ENCODE assay signal across 14 cellular contexts in genomic region chr3:65027335-65027734, GRCh38.
DNase-seq lines count a peak whose midpoint lies in the region; TF ChIP-seq lines count a peak whose summit lies in the region.
"Had no signal": no experiment of that assay in that cellular context is flagged by ENCODE, and none has a peak within 500 bp of the region (broad histone marks: within the 10 kb centered on the region; RNA-seq: fewer than 3 reads in every experiment).

No MANE protein-coding gene starts in this region.

- no peak overlapping the region for H4K5ac ChIP-seq in H9 (ENCODE audit: insufficient read length, low read depth, low read length)
- no peak overlapping the region for H4K5ac ChIP-seq in mesendoderm (ENCODE audit: low read length)

- no peaks in the 10 kb centered on the region for H3K79me2 ChIP-seq in H9 (ENCODE audit: insufficient read depth, low read length)
- no peaks in the 10 kb centered on the region for H3K79me2 ChIP-seq in mesendoderm (ENCODE audit: control insufficient read depth, insufficient read depth, low read length)

- H2BK5ac ChIP-seq in H9 (ENCODE audit: insufficient read length, low read length) (no peak overlapping the region), mesendoderm (ENCODE audit: low read length) (no peak overlapping the region)

- H2BK15ac ChIP-seq in H9 (ENCODE audit: low read depth, low read length) (no peak overlapping the region), mesendoderm (replicated peaks; ENCODE audit: low read depth) (no peak overlapping the region)

- H3K18ac ChIP-seq in H9 (ENCODE audit: insufficient read length, low read depth, low read length) (no peak overlapping the region), mesendoderm (ENCODE audit: low read length) (no peak overlapping the region)

- TF ChIP-seq CTCF in H9 (conservative IDR thresholded peaks at IDR 0.05) (no peak), chondrocyte (IDR thresholded peaks at IDR 0.05) (no peak), progenitor cell of endocrine pancreas (IDR thresholded peaks at IDR 0.05; ENCODE audit: unreplicated experiment) (no peak)

- no peak overlapping the region for H3K4me3 Mint-ChIP-seq in H9
- no peak overlapping the region for H3K4me3 Mint-ChIP-seq in chondrocyte (ENCODE audit: unreplicated experiment)
- H3K4me3 Mint-ChIP-seq in progenitor cell of endocrine pancreas (ENCODE audit: low read depth), result no peak overlapping the region
- no peak overlapping the region for H3K4me3 Mint-ChIP-seq in activated naive CD8-positive, alpha-beta T cell treated with anti-CD3 and anti-CD28 coated beads for 36 hours
- H3K4me3 Mint-ChIP-seq: CD8-positive, alpha-beta memory T cell had no signal

- H2BK120ac ChIP-seq in H9 (ENCODE audit: low read depth, low read length, poor library complexity, severe bottlenecking), result no peak overlapping the region
- no peak overlapping the region for H2BK120ac ChIP-seq in mesendoderm (ENCODE audit: low read depth, low read length)

- H3K56ac ChIP-seq in H9 (ENCODE audit: insufficient read length, low read depth, low read length) (no peak overlapping the region), mesendoderm (ENCODE audit: low read length) (no peak overlapping the region)

- no peak overlapping the region for H3K4me3 ChIP-seq in mesendoderm (ENCODE audit: low read length)
- H3K4me3 ChIP-seq: BLaER1 had no signal

- H3K9me3 Mint-ChIP-seq in H9 (peaks cover 0 to 2% of the 10 kb centered on the region in 2 experiments; a peak in 2 of 5 replicates), chondrocyte (ENCODE audit: low read depth) (peaks cover 4% of the 10 kb centered on the region), progenitor cell of endocrine pancreas (ENCODE audit: low read depth) (no peaks in the 10 kb centered on the region)
- peaks cover 9% of the 10 kb centered on the region for H3K9me3 Mint-ChIP-seq in activated naive CD8-positive, alpha-beta T cell treated with anti-CD3 and anti-CD28 coated beads for 36 hours

- no peaks in the 10 kb centered on the region for H3K27me3 Mint-ChIP-seq in H9 (ENCODE audit: low read depth)
- H3K27me3 Mint-ChIP-seq in chondrocyte (ENCODE audit: low read depth), result no peaks in the 10 kb centered on the region
- H3K27me3 Mint-ChIP-seq in progenitor cell of endocrine pancreas, result no peaks in the 10 kb centered on the region
- H3K27me3 Mint-ChIP-seq in activated naive CD8-positive, alpha-beta T cell treated with anti-CD3 and anti-CD28 coated beads for 36 hours, result no peaks in the 10 kb centered on the region
- H3K27me3 Mint-ChIP-seq: CD8-positive, alpha-beta memory T cell had no signal

- no peak overlapping the region for H2BK12ac ChIP-seq in H9 (ENCODE audit: insufficient read length, low read depth, low read length)

- H3K4me2 ChIP-seq in H9 (ENCODE audit: insufficient read depth, insufficient read length, low read length) (no peak overlapping the region), mesendoderm (ENCODE audit: low read length) (no peak overlapping the region)
- H3K4me2 ChIP-seq: BLaER1 had no signal

- H3K4ac ChIP-seq in H9 (ENCODE audit: low read depth, low read length) (no peak overlapping the region), mesendoderm (ENCODE audit: low read depth, low read length) (no peak overlapping the region)

- no peak overlapping the region for H3K23ac ChIP-seq in H9 (ENCODE audit: insufficient read length, low read depth, low read length)
- H3K23ac ChIP-seq in mesendoderm (ENCODE audit: low read length), result no peak overlapping the region

- H2BK20ac ChIP-seq in H9 (ENCODE audit: low read depth, low read length, poor library complexity, severe bottlenecking), result no peak overlapping the region

- no peaks in the 10 kb centered on the region for H3K36me3 ChIP-seq in mesendoderm (ENCODE audit: control insufficient read depth, insufficient read depth, low read length)
- H3K36me3 ChIP-seq: BLaER1 had no signal

- H3K4me1 Mint-ChIP-seq in H9, result peaks cover 36 to 43% of the 10 kb centered on the region in 2 experiments
- H3K4me1 Mint-ChIP-seq in chondrocyte (ENCODE audit: low read depth), result peaks cover 6% of the 10 kb centered on the region
- H3K4me1 Mint-ChIP-seq in progenitor cell of endocrine pancreas (ENCODE audit: low read depth), result no peaks in the 10 kb centered on the region
- H3K4me1 Mint-ChIP-seq in activated naive CD8-positive, alpha-beta T cell treated with anti-CD3 and anti-CD28 coated beads for 36 hours, result no peaks in the 10 kb centered on the region
- H3K4me1 Mint-ChIP-seq: CD8-positive, alpha-beta memory T cell had no signal

- no peaks in the 10 kb centered on the region for H3K23me2 ChIP-seq in H9 (ENCODE audit: insufficient read length, low read depth, low read length, poor library complexity, severe bottlenecking)

- H2AK5ac ChIP-seq in H9 (ENCODE audit: insufficient read length, low read length) (no peak overlapping the region), mesendoderm (ENCODE audit: low read length) (no peak overlapping the region)

- H4K8ac ChIP-seq in H9 (replicated peaks; ENCODE audit: insufficient read length, low read depth, low read length), result no peak overlapping the region
- no peak overlapping the region for H4K8ac ChIP-seq in mesendoderm (ENCODE audit: low read depth, low read length)

- H3K4me1 ChIP-seq in H9 (ENCODE audit: insufficient read depth, low read length), result no peaks in the 10 kb centered on the region
- peaks cover 1% of the 10 kb centered on the region for H3K4me1 ChIP-seq in mesendoderm (ENCODE audit: control insufficient read depth, low read depth, low read length)
- H3K4me1 ChIP-seq: BLaER1 had no signal

- H3K27me3 ChIP-seq in H9 (ENCODE audit: insufficient read depth, low read length) (no peaks in the 10 kb centered on the region), mesendoderm (ENCODE audit: insufficient read depth, low read length, poor library complexity) (no peaks in the 10 kb centered on the region)
- H3K27me3 ChIP-seq: BLaER1 had no signal

- H3K27ac Mint-ChIP-seq in H9, result peak overlapping the region; percentile 78 to 93 (median 91); a peak in 5 of 7 replicates
- peak overlapping the region; percentile 43 for H3K27ac Mint-ChIP-seq in chondrocyte (ENCODE audit: unreplicated experiment)
- H3K27ac Mint-ChIP-seq in progenitor cell of endocrine pancreas, result peak overlapping the region; percentile 54
- no peak overlapping the region for H3K27ac Mint-ChIP-seq in activated naive CD8-positive, alpha-beta T cell treated with anti-CD3 and anti-CD28 coated beads for 36 hours
- H3K27ac Mint-ChIP-seq: CD8-positive, alpha-beta memory T cell had no signal

- no CpG with 5 or more reads among the region's 8 CpGs for WGBS in H9 (ENCODE audit: extremely low coverage, insufficient read length, low lambda C conversion rate)
- WGBS in mesendoderm (ENCODE audit: extremely low coverage, insufficient coverage, low lambda C conversion rate), result no CpG with 5 or more reads among the region's 8 CpGs

- peak overlapping the region; percentile 54 for H3K27ac ChIP-seq in H9 (ENCODE audit: insufficient read length, low read depth, low read length)
- H3K27ac ChIP-seq in mesendoderm (ENCODE audit: low read depth, low read length), result no peak overlapping the region
- H3K27ac ChIP-seq: BLaER1, HL-60 had no signal

- H3K14ac ChIP-seq in H9 (ENCODE audit: insufficient read depth, low read length), result no peak overlapping the region

- no peak overlapping the region for H3T11ph ChIP-seq in H9 (ENCODE audit: low read length)

- no peaks in the 10 kb centered on the region for H3K9me3 ChIP-seq in H9 (ENCODE audit: control insufficient read depth, low read depth, low read length)
- H3K9me3 ChIP-seq: BLaER1 had no signal

- H3K36me3 Mint-ChIP-seq in H9 (ENCODE audit: insufficient read depth in 1 of 3, low read depth in 3 of 3) (no peaks in the 10 kb centered on the region; a peak in 1 of 7 replicates), chondrocyte (ENCODE audit: low read depth) (no peaks in the 10 kb centered on the region), progenitor cell of endocrine pancreas (ENCODE audit: insufficient read depth) (no peaks in the 10 kb centered on the region)
- no peaks in the 10 kb centered on the region for H3K36me3 Mint-ChIP-seq in activated naive CD8-positive, alpha-beta T cell treated with anti-CD3 and anti-CD28 coated beads for 36 hours
- H3K36me3 Mint-ChIP-seq: CD8-positive, alpha-beta memory T cell had no signal

- H4K91ac ChIP-seq in H9 (ENCODE audit: insufficient read length, low read depth, low read length), result no peak overlapping the region

- no peak overlapping the region for H2AFZ ChIP-seq in H9 (ENCODE audit: low read length)

- no peaks in the 10 kb centered on the region for H3K79me1 ChIP-seq in H9 (ENCODE audit: insufficient read depth, low read depth, low read length, poor library complexity, severe bottlenecking)
- H3K79me1 ChIP-seq in mesendoderm (ENCODE audit: low read length), result no peaks in the 10 kb centered on the region

- no peaks in the 10 kb centered on the region for H4K20me1 ChIP-seq in H9 (ENCODE audit: control insufficient read depth, insufficient read depth, insufficient read length)
- H4K20me1 ChIP-seq: BLaER1 had no signal

- DNase-seq in H9, result no peak
- no peak for DNase-seq in chondrocyte (ENCODE audit: low spot score)
- DNase-seq in mesendoderm, result peak; percentile 22
- no peak for DNase-seq in progenitor cell of endocrine pancreas (ENCODE audit: low spot score, unreplicated experiment)
- DNase-seq in NCI-H187 (lab: John Stamatoyannopoulos, UW), result no peak
- DNase-seq in COLO829 (ENCODE audit: low spot score), result no peak
- no peak for DNase-seq in activated naive CD8-positive, alpha-beta T cell treated with anti-CD3 and anti-CD28 coated beads for 36 hours
- DNase-seq: 8988T; AML-193; CD8-positive, alpha-beta memory T cell; DMS53; GF-D8 had no signal

- H3K9ac ChIP-seq in H9 (ENCODE audit: extremely low read depth, insufficient read length, low read length), result no peak overlapping the region
- no peak overlapping the region for H3K9ac ChIP-seq in mesendoderm (ENCODE audit: low read length)
- H3K9ac ChIP-seq: BLaER1 had no signal
